1 cellular context compared by ENCODE assay signal in the genomic region with DNA sequence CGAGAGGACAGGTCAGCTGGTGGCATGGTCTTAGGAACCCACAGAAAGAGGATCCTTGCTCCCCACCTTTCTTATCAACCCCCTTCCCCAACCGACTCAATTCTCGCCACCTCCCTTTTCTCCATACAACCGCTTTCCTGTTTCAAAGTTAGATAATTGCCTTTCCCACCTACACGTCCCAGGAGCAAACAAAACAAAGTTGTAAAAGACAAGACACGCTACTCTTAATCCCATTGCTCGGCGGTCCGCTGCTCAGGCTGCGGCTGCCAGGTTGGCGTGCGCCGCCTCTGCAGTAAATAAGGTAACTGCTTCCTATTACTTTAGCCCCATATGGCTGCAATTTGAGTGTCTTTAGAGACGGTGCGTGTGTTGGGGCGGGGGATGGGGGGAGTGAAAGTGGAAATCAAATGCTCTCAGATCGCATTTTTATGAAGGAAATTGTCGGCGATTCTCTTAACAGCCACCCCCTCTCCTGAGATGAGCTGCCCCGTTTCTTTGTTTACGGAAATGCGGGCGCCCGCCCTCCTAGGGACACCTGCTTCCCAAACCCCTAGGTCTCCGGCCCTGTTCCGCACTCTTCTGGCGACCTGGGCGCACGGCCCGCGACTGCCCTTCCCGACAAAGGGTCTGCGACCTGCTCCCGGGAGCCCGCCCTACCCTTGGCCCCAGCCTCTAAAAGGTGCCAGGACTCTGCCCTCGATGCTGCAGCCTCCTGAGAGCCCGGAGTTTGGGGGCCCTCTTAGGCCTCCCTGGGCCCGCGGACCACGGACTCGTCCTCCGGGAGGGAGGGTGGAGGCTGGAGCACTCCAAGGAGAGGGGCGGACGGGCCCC.
TF ChIP-seq lines count a peak whose summit lies in the region.

No MANE protein-coding gene starts in this region.

TF ChIP-seq in HepG2, 621 proteins besides CTCF, POLR2A, EP300 and RAD21 (continued from another document and continues in another):
- TF ChIP-seq GMEB1 (CRISPR knock-in tag; IDR thresholded peaks at IDR 0.05; ENCODE audit: borderline replicate concordance) (no peak), USF2 (IDR thresholded peaks at IDR 0.05; ENCODE audit: low read depth, low read length) (no peak), USF2 (CRISPR knock-in tag; IDR thresholded peaks at IDR 0.05; ENCODE audit: borderline replicate concordance) (no peak), TCF12 (IDR thresholded peaks at IDR 0.05) (no peak), TCF12 (CRISPR knock-in tag; IDR thresholded peaks at IDR 0.05) (no peak), PHF8 (CRISPR knock-in tag; IDR thresholded peaks at IDR 0.05) (peak; percentile 50; the same call in 1 of the 2 replicates), ZBTB46 (CRISPR knock-in tag; IDR thresholded peaks at IDR 0.05; ENCODE audit: borderline replicate concordance) (no peak; the same call in 1 of the 2 replicates), SP1 (IDR thresholded peaks at IDR 0.05) (no peak), SP1 (CRISPR knock-in tag; IDR thresholded peaks at IDR 0.05) (no peak), KLF9 (CRISPR knock-in tag; IDR thresholded peaks at IDR 0.05; ENCODE audit: low read depth) (no peak), LCORL (IDR thresholded peaks at IDR 0.05) (no peak), LCORL (CRISPR knock-in tag; IDR thresholded peaks at IDR 0.05) (peak; percentile 19; the same call in 1 of the 2 replicates), ZNF772 (CRISPR knock-in tag; IDR thresholded peaks at IDR 0.05) (no peak), MEIS2 (CRISPR knock-in tag; IDR thresholded peaks at IDR 0.05) (no peak), ZMAT3 (CRISPR knock-in tag; conservative IDR thresholded peaks at IDR 0.05) (no peak), TBX3 (IDR thresholded peaks at IDR 0.05; ENCODE audit: borderline replicate concordance) (no peak), KLF13 (CRISPR knock-in tag; IDR thresholded peaks at IDR 0.05) (no peak), BATF2 (CRISPR knock-in tag; IDR thresholded peaks at IDR 0.05) (no peak), ZNF546 (CRISPR knock-in tag; conservative IDR thresholded peaks at IDR 0.05) (no peak), HCFC1 (IDR thresholded peaks at IDR 0.05; ENCODE audit: low read depth, low read length) (no peak), NR3C1 (CRISPR knock-in tag; IDR thresholded peaks at IDR 0.05) (no peak), FOXO1 (CRISPR knock-in tag; IDR thresholded peaks at IDR 0.05) (no peak), SP2 (CRISPR knock-in tag; IDR thresholded peaks at IDR 0.05) (no peak), PAWR (CRISPR knock-in tag; IDR thresholded peaks at IDR 0.05; ENCODE audit: borderline replicate concordance) (no peak), HIVEP1 (CRISPR knock-in tag; IDR thresholded peaks at IDR 0.05) (no peak; the same call in 1 of the 2 replicates), ATF2 (CRISPR knock-in tag; IDR thresholded peaks at IDR 0.05) (no peak), SAP130 (CRISPR knock-in tag; IDR thresholded peaks at IDR 0.05; ENCODE audit: low read depth) (peak; percentile 48; the same call in 1 of the 2 replicates), ZNF44 (CRISPR knock-in tag; IDR thresholded peaks at IDR 0.05) (no peak), ZNF264 (CRISPR knock-in tag; IDR thresholded peaks at IDR 0.05) (no peak), ZNF362 (CRISPR knock-in tag; IDR thresholded peaks at IDR 0.05; ENCODE audit: borderline replicate concordance) (no peak), ZNF326 (CRISPR knock-in tag; IDR thresholded peaks at IDR 0.05; ENCODE audit: borderline replicate concordance) (no peak), PLRG1 (conservative IDR thresholded peaks at IDR 0.05) (no peak), MAFG (CRISPR knock-in tag; IDR thresholded peaks at IDR 0.05) (no peak)
- TF ChIP-seq, protein P1, sequence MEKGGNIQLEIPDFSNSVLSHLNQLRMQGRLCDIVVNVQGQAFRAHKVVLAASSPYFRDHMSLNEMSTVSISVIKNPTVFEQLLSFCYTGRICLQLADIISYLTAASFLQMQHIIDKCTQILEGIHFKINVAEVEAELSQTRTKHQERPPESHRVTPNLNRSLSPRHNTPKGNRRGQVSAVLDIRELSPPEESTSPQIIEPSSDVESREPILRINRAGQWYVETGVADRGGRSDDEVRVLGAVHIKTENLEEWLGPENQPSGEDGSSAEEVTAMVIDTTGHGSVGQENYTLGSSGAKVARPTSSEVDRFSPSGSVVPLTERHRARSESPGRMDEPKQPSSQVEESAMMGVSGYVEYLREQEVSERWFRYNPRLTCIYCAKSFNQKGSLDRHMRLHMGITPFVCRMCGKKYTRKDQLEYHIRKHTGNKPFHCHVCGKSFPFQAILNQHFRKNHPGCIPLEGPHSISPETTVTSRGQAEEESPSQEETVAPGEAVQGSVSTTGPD (CRISPR knock-in tag; IDR thresholded peaks at IDR 0.05): no peak
- TF ChIP-seq, protein P2, sequence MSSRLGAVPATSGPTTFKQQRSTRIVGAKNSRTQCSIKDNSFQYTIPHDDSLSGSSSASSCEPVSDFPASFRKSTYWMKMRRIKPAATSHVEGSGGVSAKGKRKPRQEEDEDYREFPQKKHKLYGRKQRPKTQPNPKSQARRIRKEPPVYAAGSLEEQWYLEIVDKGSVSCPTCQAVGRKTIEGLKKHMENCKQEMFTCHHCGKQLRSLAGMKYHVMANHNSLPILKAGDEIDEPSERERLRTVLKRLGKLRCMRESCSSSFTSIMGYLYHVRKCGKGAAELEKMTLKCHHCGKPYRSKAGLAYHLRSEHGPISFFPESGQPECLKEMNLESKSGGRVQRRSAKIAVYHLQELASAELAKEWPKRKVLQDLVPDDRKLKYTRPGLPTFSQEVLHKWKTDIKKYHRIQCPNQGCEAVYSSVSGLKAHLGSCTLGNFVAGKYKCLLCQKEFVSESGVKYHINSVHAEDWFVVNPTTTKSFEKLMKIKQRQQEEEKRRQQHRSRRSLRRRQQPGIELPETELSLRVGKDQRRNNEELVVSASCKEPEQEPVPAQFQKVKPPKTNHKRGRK (CRISPR knock-in tag; IDR thresholded peaks at IDR 0.05): no peak
- TF ChIP-seq, protein P3, sequence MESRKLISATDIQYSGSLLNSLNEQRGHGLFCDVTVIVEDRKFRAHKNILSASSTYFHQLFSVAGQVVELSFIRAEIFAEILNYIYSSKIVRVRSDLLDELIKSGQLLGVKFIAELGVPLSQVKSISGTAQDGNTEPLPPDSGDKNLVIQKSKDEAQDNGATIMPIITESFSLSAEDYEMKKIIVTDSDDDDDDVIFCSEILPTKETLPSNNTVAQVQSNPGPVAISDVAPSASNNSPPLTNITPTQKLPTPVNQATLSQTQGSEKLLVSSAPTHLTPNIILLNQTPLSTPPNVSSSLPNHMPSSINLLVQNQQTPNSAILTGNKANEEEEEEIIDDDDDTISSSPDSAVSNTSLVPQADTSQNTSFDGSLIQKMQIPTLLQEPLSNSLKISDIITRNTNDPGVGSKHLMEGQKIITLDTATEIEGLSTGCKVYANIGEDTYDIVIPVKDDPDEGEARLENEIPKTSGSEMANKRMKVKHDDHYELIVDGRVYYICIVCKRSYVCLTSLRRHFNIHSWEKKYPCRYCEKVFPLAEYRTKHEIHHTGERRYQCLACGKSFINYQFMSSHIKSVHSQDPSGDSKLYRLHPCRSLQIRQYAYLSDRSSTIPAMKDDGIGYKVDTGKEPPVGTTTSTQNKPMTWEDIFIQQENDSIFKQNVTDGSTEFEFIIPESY (CRISPR knock-in tag; IDR thresholded peaks at IDR 0.05): no peak
- TF ChIP-seq, protein P4, sequence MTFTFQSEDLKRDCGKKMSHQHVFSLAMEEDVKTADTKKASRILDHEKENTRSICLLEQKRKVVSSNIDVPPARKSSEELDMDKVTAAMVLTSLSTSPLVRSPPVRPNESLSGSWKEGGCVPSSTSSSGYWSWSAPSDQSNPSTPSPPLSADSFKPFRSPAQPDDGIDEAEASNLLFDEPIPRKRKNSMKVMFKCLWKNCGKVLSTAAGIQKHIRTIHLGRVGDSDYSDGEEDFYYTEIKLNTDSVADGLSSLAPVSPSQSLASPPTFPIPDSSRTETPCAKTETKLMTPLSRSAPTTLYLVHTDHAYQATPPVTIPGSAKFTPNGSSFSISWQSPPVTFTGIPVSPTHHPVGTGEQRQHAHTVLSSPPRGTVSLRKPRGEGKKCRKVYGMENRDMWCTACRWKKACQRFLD (CRISPR knock-in tag; IDR thresholded peaks at IDR 0.05; ENCODE audit: borderline replicate concordance): no peak
